ENCODE assay signal across 7 cellular contexts in the genomic region with DNA sequence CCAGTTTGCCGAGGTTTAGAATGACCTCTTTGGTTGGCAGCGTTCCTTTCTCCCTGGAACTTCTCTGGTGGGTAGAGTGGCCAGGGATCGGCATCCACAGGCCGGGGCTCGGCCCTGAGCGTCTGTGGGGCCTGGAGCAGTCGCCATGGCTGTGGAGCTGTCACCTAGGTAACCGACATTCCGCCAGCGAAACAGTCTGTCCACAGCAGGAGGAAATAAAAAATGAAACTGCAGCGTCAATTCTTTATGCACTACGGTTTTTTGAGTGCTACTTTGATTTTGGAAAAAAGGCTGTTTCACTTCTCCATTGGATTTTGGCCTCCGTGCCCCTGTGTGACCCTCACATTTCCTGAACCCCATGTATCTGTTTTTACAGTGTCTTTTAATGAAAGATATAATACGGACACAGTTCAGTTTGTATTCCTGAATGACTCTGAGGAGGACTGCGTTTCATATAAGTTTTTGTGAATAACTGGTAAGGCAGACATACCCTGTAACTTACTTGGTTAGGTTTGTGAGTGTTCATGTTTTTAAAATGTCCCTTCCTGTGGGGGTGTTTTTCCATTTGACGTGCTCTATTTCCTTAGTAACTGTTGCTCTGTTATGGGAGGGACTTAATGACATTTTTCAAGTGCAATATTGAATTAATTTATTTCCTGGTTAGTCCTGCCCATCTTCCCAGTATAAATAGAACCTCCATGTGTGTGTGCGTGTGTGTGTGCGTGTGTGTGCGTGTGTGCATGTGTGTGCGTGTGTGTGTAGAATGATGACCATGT.
DNase-seq lines count a peak whose midpoint lies in the region; ATAC-seq, FAIRE-seq and TF ChIP-seq lines count a peak whose summit lies in the region.

No MANE protein-coding gene starts in this region.

- peak overlapping the region; percentile 32 for H3K4me3 ChIP-seq in fibroblast of the aortic adventitia (ENCODE audit: low read depth, low read length)

- peak; percentile 45 for ATAC-seq in HG03442 (IDR thresholded peaks at IDR 0.05; ENCODE audit: unreplicated experiment)
- peak; percentile 61 for ATAC-seq in activated T-cell treated with anti-CD3 and anti-CD28 coated beads, Interleukin-2, amount 50 U/mL, for 72 hours (replicated peaks in 1 of 2)
- no peak for ATAC-seq in HG03196 (IDR thresholded peaks at IDR 0.05; ENCODE audit: unreplicated experiment)
- ATAC-seq in GM19023 (IDR thresholded peaks at IDR 0.05; ENCODE audit: unreplicated experiment), result no peak

- H3K27me3 Mint-ChIP-seq in activated T-cell treated with anti-CD3 and anti-CD28 coated beads, Interleukin-2, amount 50 U/mL, for 72 hours (ENCODE audit: low read depth), result no peaks in the 10 kb centered on the region
- no peaks in the 10 kb centered on the region for H3K27me3 Mint-ChIP-seq in neural crest cell (ENCODE audit: low read depth)

- H3K27ac Mint-ChIP-seq in activated T-cell treated with anti-CD3 and anti-CD28 coated beads, Interleukin-2, amount 50 U/mL, for 72 hours, result peak overlapping the region; percentile 99
- H3K27ac Mint-ChIP-seq in neural crest cell (ENCODE audit: unreplicated experiment), result peak overlapping the region; percentile 23

- peaks cover 66% of the 10 kb centered on the region for H3K4me1 Mint-ChIP-seq in activated T-cell treated with anti-CD3 and anti-CD28 coated beads, Interleukin-2, amount 50 U/mL, for 72 hours (ENCODE audit: low read depth)
- peaks cover 32% of the 10 kb centered on the region for H3K4me1 Mint-ChIP-seq in neural crest cell

- DNase-seq in GM12892 (ENCODE audit: insufficient read length), result peak; percentile 38
- DNase-seq in activated T-cell treated with anti-CD3 and anti-CD28 coated beads, Interleukin-2, amount 50 U/mL, for 72 hours, result peak; percentile 27 to 45
- peak; percentile 62 for DNase-seq in fibroblast of the aortic adventitia (ENCODE audit: low read depth)
- DNase-seq in neural crest cell (ENCODE audit: low read depth, low spot score), result no peak

- H3K36me3 Mint-ChIP-seq in activated T-cell treated with anti-CD3 and anti-CD28 coated beads, Interleukin-2, amount 50 U/mL, for 72 hours (ENCODE audit: insufficient read depth in 2 of 2), result no peaks in the 10 kb centered on the region
- H3K36me3 Mint-ChIP-seq in neural crest cell (ENCODE audit: low read depth), result no peaks in the 10 kb centered on the region

- TF ChIP-seq CTCF in fibroblast of the aortic adventitia (IDR thresholded peaks at IDR 0.05; ENCODE audit: insufficient read depth, low read length), result no peak
- no peak for TF ChIP-seq CTCF in neural crest cell (conservative IDR thresholded peaks at IDR 0.05)

- peak; percentile 40 for FAIRE-seq in GM12892 (lab: Jason Lieb, UNC)

- H3K9me3 Mint-ChIP-seq in activated T-cell treated with anti-CD3 and anti-CD28 coated beads, Interleukin-2, amount 50 U/mL, for 72 hours, result no peaks in the 10 kb centered on the region
- no peaks in the 10 kb centered on the region for H3K9me3 Mint-ChIP-seq in neural crest cell

- peak overlapping the region; percentile 88 to 97 for H3K4me3 Mint-ChIP-seq in activated T-cell treated with anti-CD3 and anti-CD28 coated beads, Interleukin-2, amount 50 U/mL, for 72 hours
- no peak overlapping the region for H3K4me3 Mint-ChIP-seq in neural crest cell

- TF ChIP-seq POLR2A in GM12892 (IDR thresholded peaks at IDR 0.05; ENCODE audit: low read depth, low read length), result no peak

Comparison
In these comparisons a context has a peak if more than half of its experiments do, and no peak if none do; other contexts are left out.
1. ATAC-seq: peak in HG03442 (single experiment) and activated T-cell treated with anti-CD3 and anti-CD28 coated beads, Interleukin-2, amount 50 U/mL, for 72 hours (2 of 2); none in HG03196 (single experiment) and GM19023 (single experiment).